ENCODE assay signal across 17 cellular contexts in genomic region chr2:186852508-186852907, GRCh38.
"Had no signal": no experiment of that assay in that cellular context is flagged by ENCODE, and none has a peak within 500 bp of the region (broad histone marks: within the 10 kb centered on the region; RNA-seq: fewer than 3 reads in every experiment).

No MANE protein-coding gene starts in this region.

- DNase-seq: activated CD4-positive, alpha-beta T cell treated with anti-CD3 and anti-CD28 coated beads, Interleukin-2, amount 50 U/mL, for 48 hours; activated gamma-delta T cell; cerebellar nuclear complex; cortex of kidney; effector CD4-positive, alpha-beta T cell; gastrocnemius medialis; head of caudate nucleus; left ventricle myocardium inferior; mammary epithelial cell; midbrain; occipital lobe; posterior cingulate gyrus; sigmoid colon; stimulated activated CD4-positive, alpha-beta T cell treated with anti-CD3 and anti-CD28 coated beads, Interleukin-4, amount 100 ng/mL, for 24 hours; stomach had no signal

- ATAC-seq: esophagus mucosa; gastrocnemius medialis; stimulated activated effector memory CD8-positive, alpha-beta T cell treated with anti-CD3 and anti-CD28 coated beads, Interleukin-12 subunit alpha, Interleukin-12 subunit beta, amount 100 ng/mL, for 72 hours had no signal
